21 cellular contexts compared by ENCODE assay signal in genomic region chr17:64398330-64398729, GRCh38. TPM values are rescaled to one million over a fixed set of nuclear protein-coding genes. Genes with fewer than 3 reads are reported as not detected.
A peak's percentile ranks its signal among the peaks of the same experiment; 100 is the strongest.
DNase-seq lines count a peak whose midpoint lies in the region; ATAC-seq, FAIRE-seq and TF ChIP-seq lines count a peak whose summit lies in the region.
"Had no signal": no experiment of that assay in that cellular context is flagged by ENCODE, and none has a peak within 500 bp of the region (broad histone marks: within the 10 kb centered on the region; RNA-seq: fewer than 3 reads in every experiment).

No MANE protein-coding gene starts in this region.

- TF ChIP-seq RAD21 in HepG2 (CRISPR knock-in tag; IDR thresholded peaks at IDR 0.05): no peak

- FAIRE-seq in HepG2 (lab: Jason Lieb, UNC) (no peak), kidney (lab: Jason Lieb, UNC) (no peak)
- FAIRE-seq: K562 had no signal

- no peaks in the 10 kb centered on the region for H3K9me3 ChIP-seq in HepG2 (ENCODE audit: low read length)
- no peaks in the 10 kb centered on the region for H3K9me3 ChIP-seq in right lobe of liver
- H3K9me3 ChIP-seq in kidney (ENCODE audit: control insufficient read depth in 1 of 2, low read length in 2 of 2): no peaks in the 10 kb centered on the region
- H3K9me3 ChIP-seq: gastroesophageal sphincter, left ventricle myocardium inferior, testis had no signal

- H3K27ac ChIP-seq in HepG2 (ENCODE audit: extremely low read length, insufficient read depth, low read length) (peak overlapping the region; percentile 16), right lobe of liver (no peak overlapping the region), kidney (ENCODE audit: low read depth in 2 of 2, low read length in 2 of 2) (no peak overlapping the region), brain microvascular endothelial cell (no peak overlapping the region)
- H3K27ac ChIP-seq: gastroesophageal sphincter, left ventricle myocardium inferior, SK-N-MC had no signal

- TF ChIP-seq CTCF in HepG2 (CRISPR knock-in tag; IDR thresholded peaks at IDR 0.05): no peak
- TF ChIP-seq CTCF in right lobe of liver (IDR thresholded peaks at IDR 0.05): no peak
- TF ChIP-seq CTCF in kidney (IDR thresholded peaks at IDR 0.05; ENCODE audit: borderline replicate concordance, extremely low read depth, insufficient read depth): no peak
- no peak for TF ChIP-seq CTCF in brain microvascular endothelial cell (IDR thresholded peaks at IDR 0.05; ENCODE audit: low read depth, low read length, missing control alignments)

- H2AFZ ChIP-seq in HepG2 (ENCODE audit: low read length): no peak overlapping the region

- TF ChIP-seq POLR2A in HepG2 (IDR thresholded peaks at IDR 0.05; ENCODE audit: insufficient read depth in 1 of 2, low read depth in 2 of 2, low read length in 2 of 2) (no peak), right lobe of liver (IDR thresholded peaks at IDR 0.05) (no peak)

- POLR2A ChIA-PET in HepG2 (lab: Yijun Ruan, JAX): interaction anchor here (1.1 kb wide), 1 partner anchor 13 kb away, joined by 3 read pairs; no protein-coding TSS in a partner anchor

- H3K36me3 ChIP-seq in HepG2 (replicated peaks in 1 of 2; ENCODE audit: control insufficient read depth in 1 of 2, insufficient read depth in 2 of 2, low read length in 2 of 2) (peaks cover 4 to 5% of the 10 kb centered on the region in 2 experiments; a peak in 3 of 5 replicates), right lobe of liver (no peaks in the 10 kb centered on the region), kidney (ENCODE audit: control insufficient read depth in 1 of 2, insufficient read depth in 2 of 2, low read length in 2 of 2) (no peaks in the 10 kb centered on the region), brain microvascular endothelial cell (replicated peaks) (no peaks in the 10 kb centered on the region)
- H3K36me3 ChIP-seq: gastroesophageal sphincter, left ventricle myocardium inferior had no signal

- no peak overlapping the region for H3K4me2 ChIP-seq in HepG2 (ENCODE audit: low read depth, low read length)

- H3K9ac ChIP-seq in HepG2 (ENCODE audit: insufficient read depth, low read depth, low read length) (no peak overlapping the region), kidney (ENCODE audit: low read length in 2 of 2) (no peak overlapping the region)

- H3K4me3 ChIP-seq in HepG2 (replicated peaks in 1 of 3; ENCODE audit: insufficient read depth in 1 of 3, low read depth in 2 of 3, low read length in 3 of 3): no peak overlapping the region
- no peak overlapping the region for H3K4me3 ChIP-seq in right lobe of liver
- H3K4me3 ChIP-seq in kidney (ENCODE audit: low read length in 2 of 2): no peak overlapping the region
- H3K4me3 ChIP-seq in brain microvascular endothelial cell (ENCODE audit: low read depth, low read length): no peak overlapping the region
- H3K4me3 ChIP-seq: gastroesophageal sphincter, K562, left ventricle myocardium inferior, SK-N-MC, testis had no signal

- H3K4me1 ChIP-seq in HepG2 (ENCODE audit: insufficient read depth, low read length) (peaks cover 48% of the 10 kb centered on the region), right lobe of liver (no peaks in the 10 kb centered on the region), kidney (ENCODE audit: control insufficient read depth in 1 of 2, insufficient read depth in 1 of 2, low read depth in 1 of 2, low read length in 2 of 2) (no peaks in the 10 kb centered on the region)
- H3K4me1 ChIP-seq: gastroesophageal sphincter, left ventricle myocardium inferior, testis had no signal

- H4K20me1 ChIP-seq in HepG2 (ENCODE audit: insufficient read depth, low read length): peaks cover 15% of the 10 kb centered on the region

- ATAC-seq in HepG2 (no peak), right lobe of liver (no peak), HG02763 (IDR thresholded peaks at IDR 0.05; ENCODE audit: unreplicated experiment) (no peak)
- ATAC-seq: gastroesophageal sphincter, K562, sciatic nerve had no signal

- DNase-seq in HepG2 (ENCODE audit: low spot score) (no peak), right lobe of liver (no peak), UCSD-AML1 (lab: John Stamatoyannopoulos, UW; ENCODE audit: unreplicated experiment) (peak; percentile 33), kidney (peak; percentile 21), NCI-H146 (lab: John Stamatoyannopoulos, UW) (no peak), DMS53 treated with DMSO at 0.1 percent for 48 hours (lab: John Stamatoyannopoulos, UW; ENCODE audit: unreplicated experiment) (no peak), brain microvascular endothelial cell (no peak)
- DNase-seq: activated CD4-positive, alpha-beta T cell treated with anti-CD3 and anti-CD28 coated beads, Interleukin-2, amount 50 U/mL, for 4 hours; activated effector memory CD4-positive, alpha-beta T cell treated with Interleukin-2 at 50 U/mL for 16 hours; DMS 273 treated with DMSO at 0.1 percent for 48 hours; GOT3; left ventricle myocardium inferior; NCI-H1105 treated with DMSO at 0.1 percent for 48 hours; testis had no signal

- no peaks in the 10 kb centered on the region for H3K79me2 ChIP-seq in HepG2 (ENCODE audit: insufficient read depth, low read length)

- intact Hi-C loops in HepG2 (cut with micrococcal nuclease; ENCODE audit: unreplicated experiment) (no loop called here), right lobe of liver (cut with DNase I) (no loop called here), kidney (cut with DNase I) (no loop called here)

- H3K27me3 ChIP-seq in HepG2 (ENCODE audit: control insufficient read depth in 1 of 2, insufficient read depth in 2 of 2, low read length in 2 of 2) (no peaks in the 10 kb centered on the region), right lobe of liver (no peaks in the 10 kb centered on the region), brain microvascular endothelial cell (replicated peaks) (no peaks in the 10 kb centered on the region)
- H3K27me3 ChIP-seq: gastroesophageal sphincter, testis had no signal

- TF ChIP-seq EP300 in HepG2 (IDR thresholded peaks at IDR 0.05; ENCODE audit: low read depth in 2 of 2, low read length in 2 of 2): no peak
- no peak for TF ChIP-seq EP300 in HepG2 (CRISPR knock-in tag; IDR thresholded peaks at IDR 0.05; ENCODE audit: borderline replicate concordance)

- BruUV-seq in HepG2 (replicated peaks; lab: Mats Ljungman, UMichigan): no TSS peak

- CTCF ChIA-PET in HepG2 (lab: Yijun Ruan, JAX; ENCODE audit: low intra/inter-chr PET ratio, low total read pairs): no interaction called here

- in situ Hi-C loops in HepG2 (cut with HindIII; ENCODE audit: extremely low pct_ligation_motif_present, low pct_unique_long_range_greater_than_20kb): no loop called here
- in situ Hi-C loops in brain microvascular endothelial cell (cut with HindIII; ENCODE audit: low pct_ligation_motif_present, low sequenced_read_pairs): loop anchor here (10.0 kb wide), 1 partner anchor 94 kb away; no protein-coding TSS in a partner anchor

- WGBS in HepG2 (ENCODE audit: low lambda C conversion rate): over 99% methylated on average over 11 of the region's 11 CpGs
- WGBS in right lobe of liver (ENCODE audit: insufficient coverage, low coverage, low lambda C conversion rate, missing lambda C conversion rate): 62% methylated on average over 7 of the region's 11 CpGs

RNA-seq across cellular contexts. Expression of gene PECAM1, which starts 7.7 kb away (rescaled TPM):
- total RNA-seq in HepG2 (2016; rRNA removed; fragmentation: Illumina TruSeq; extraction: Trizol) (0.24 and 0.90 TPM in 2 replicates), right lobe of liver (10 to 100 TPM; 15.9 to 32.9 (median 19.1) TPM), kidney (321 TPM)
- total RNA-seq in HepG2 (2016; cell fraction: cytosol; rRNA removed; fragmentation: Illumina TruSeq; extraction: Trizol; ENCODE audit: low read depth): 0.20 and 0.35 TPM in 2 replicates
- 0.76 and 0.86 TPM in 2 replicates for total RNA-seq in HepG2 (2016; cell fraction: insoluble cytoplasmic fraction; rRNA removed; fragmentation: Illumina TruSeq; extraction: Trizol)
- total RNA-seq in HepG2 (2016; cell fraction: membrane; rRNA removed; fragmentation: Illumina TruSeq; extraction: Trizol): 0.17 and 0.31 TPM in 2 replicates
- 0.34 and 1.1 TPM in 2 replicates for total RNA-seq in HepG2 (2016; cell fraction: nucleus; rRNA removed; fragmentation: Illumina TruSeq; extraction: Trizol)
- polyA plus RNA-seq in HepG2 (2011; rRNA removed) (2.5 and 4.1 TPM in 2 replicates), kidney (ENCODE audit: insufficient read depth, low read depth, low replicate concordance) (44.3 TPM)
- 2.7 and 2.9 TPM in 2 replicates for polyA plus RNA-seq in HepG2 (2011; cell fraction: cytosol; rRNA removed)
- polyA plus RNA-seq in HepG2 (2011; cell fraction: nucleus; rRNA removed): 0.26 and 1.3 TPM in 2 replicates
- polyA plus RNA-seq in HepG2 (2012): 1.8 and 2.5 TPM in 2 replicates
- 0.02 and 0.08 TPM in 2 replicates for polyA plus RNA-seq in HepG2 (2016; cell fraction: cytosol; fragmentation: Illumina TruSeq; extraction: Trizol; ENCODE audit: low read depth)
- polyA plus RNA-seq in HepG2 (2016; cell fraction: insoluble cytoplasmic fraction; fragmentation: Illumina TruSeq; extraction: Trizol; ENCODE audit: low read depth): 0.19 and 0.47 TPM in 2 replicates
- polyA plus RNA-seq in HepG2 (2016; cell fraction: membrane; fragmentation: Illumina TruSeq; extraction: Trizol; ENCODE audit: low read depth): 0.17 and 0.31 TPM in 2 replicates
- 0.15 and 0.64 TPM in 2 replicates for polyA plus RNA-seq in HepG2 (2016; cell fraction: nucleus; fragmentation: Illumina TruSeq; extraction: Trizol; ENCODE audit: insufficient read depth, low read depth)
- 0.70 and 13.4 TPM in 2 replicates for polyA minus RNA-seq in HepG2 (2011; rRNA and poly(A)+ RNA removed; ENCODE audit: low replicate concordance)
- 3.4 and 6.4 TPM in 2 replicates for polyA minus RNA-seq in HepG2 (2011; cell fraction: cytosol; rRNA and poly(A)+ RNA removed)
- 0.77 and 1.4 TPM in 2 replicates for polyA minus RNA-seq in HepG2 (2011; cell fraction: nucleus; rRNA and poly(A)+ RNA removed)
- total RNA-seq: osteocyte had no signal

RNA-seq across cellular contexts. Expression of gene MILR1, which starts 50.6 kb away (rescaled TPM):
- total RNA-seq in HepG2 (2016; rRNA removed; fragmentation: Illumina TruSeq; extraction: Trizol) (0.27 TPM in 1 of 2 replicates, not detected in the other), right lobe of liver (1 to 10 TPM in 4 of 6 experiments, under 1 TPM in 2; 0.57 to 3.0 (median 1.9) TPM), kidney (17.8 TPM)
- not detected in 2 replicates for total RNA-seq in HepG2 (2016; cell fraction: cytosol; rRNA removed; fragmentation: Illumina TruSeq; extraction: Trizol; ENCODE audit: low read depth)
- total RNA-seq in HepG2 (2016; cell fraction: insoluble cytoplasmic fraction; rRNA removed; fragmentation: Illumina TruSeq; extraction: Trizol): not detected in 2 replicates
- total RNA-seq in HepG2 (2016; cell fraction: membrane; rRNA removed; fragmentation: Illumina TruSeq; extraction: Trizol): not detected in 2 replicates
- total RNA-seq in HepG2 (2016; cell fraction: nucleus; rRNA removed; fragmentation: Illumina TruSeq; extraction: Trizol): not detected in 2 replicates
- polyA plus RNA-seq in HepG2 (2011; rRNA removed) (0.98 and 1.7 TPM in 2 replicates), kidney (ENCODE audit: insufficient read depth, low read depth, low replicate concordance) (2.2 TPM)
- polyA plus RNA-seq in HepG2 (2011; cell fraction: cytosol; rRNA removed): 0.47 and 0.75 TPM in 2 replicates
- 0.80 and 1.5 TPM in 2 replicates for polyA plus RNA-seq in HepG2 (2011; cell fraction: nucleus; rRNA removed)
- polyA plus RNA-seq in HepG2 (2012): 0.57 TPM in 1 of 2 replicates, not detected in the other
- not detected in 2 replicates for polyA plus RNA-seq in HepG2 (2016; cell fraction: cytosol; fragmentation: Illumina TruSeq; extraction: Trizol; ENCODE audit: low read depth)
- not detected in 2 replicates for polyA plus RNA-seq in HepG2 (2016; cell fraction: insoluble cytoplasmic fraction; fragmentation: Illumina TruSeq; extraction: Trizol; ENCODE audit: low read depth)
- 0.34 TPM in 1 of 2 replicates, not detected in the other for polyA plus RNA-seq in HepG2 (2016; cell fraction: membrane; fragmentation: Illumina TruSeq; extraction: Trizol; ENCODE audit: low read depth)
- polyA plus RNA-seq in HepG2 (2016; cell fraction: nucleus; fragmentation: Illumina TruSeq; extraction: Trizol; ENCODE audit: insufficient read depth, low read depth): 0.64 TPM in 1 of 2 replicates, not detected in the other
- 0.72 TPM in 1 of 2 replicates, not detected in the other for polyA minus RNA-seq in HepG2 (2011; rRNA and poly(A)+ RNA removed; ENCODE audit: low replicate concordance)
- polyA minus RNA-seq in HepG2 (2011; cell fraction: cytosol; rRNA and poly(A)+ RNA removed): not detected in 2 replicates
- 1.2 and 2.5 TPM in 2 replicates for polyA minus RNA-seq in HepG2 (2011; cell fraction: nucleus; rRNA and poly(A)+ RNA removed)
- total RNA-seq: epithelial cell of proximal tubule, osteocyte had no signal

Comparison
In these comparisons a context has a peak if more than half of its experiments do, and no peak if none do; other contexts are left out.
1. RNA of gene PECAM1, which starts 7.7 kb away (total RNA-seq): 321 TPM in kidney (single experiment) and 15.9 to 32.9 TPM in right lobe of liver; 0.17 to 1.1 TPM in HepG2; every median in the first group is over 4 times any median in the second.
2. DNase-seq: peak in UCSD-AML1 (single experiment) and kidney (single experiment); none in HepG2 (single experiment), right lobe of liver (0 of 3), NCI-H146 (single experiment), DMS53 treated with DMSO at 0.1 percent for 48 hours (single experiment) and brain microvascular endothelial cell (single experiment).